ENCODE assay signal across 18 cellular contexts in the genomic region with DNA sequence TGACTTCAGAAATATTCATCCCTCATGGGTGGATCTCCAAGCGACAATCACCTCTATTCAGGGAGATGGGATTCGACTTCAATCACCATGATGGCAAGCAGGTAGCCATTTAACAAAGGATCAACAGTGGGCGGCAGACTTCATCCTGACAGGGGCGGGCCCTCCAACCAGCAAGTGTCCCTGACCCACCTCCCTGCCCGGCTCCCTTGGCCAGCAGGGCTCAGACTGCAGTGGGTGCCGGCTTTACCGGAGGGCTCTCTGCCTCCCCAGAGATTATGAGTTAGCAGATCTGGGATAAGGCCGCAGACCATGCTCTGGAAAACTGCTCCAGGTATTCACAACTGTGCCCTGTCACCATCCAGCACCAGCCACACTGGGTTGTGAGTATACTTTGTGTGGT.
"Had no signal": no experiment of that assay in that cellular context is flagged by ENCODE, and none has a peak within 500 bp of the region (broad histone marks: within the 10 kb centered on the region; RNA-seq: fewer than 3 reads in every experiment).

No MANE protein-coding gene starts in this region.

- H3K27me3 ChIP-seq: dorsolateral prefrontal cortex, esophagus muscularis mucosa, gastroesophageal sphincter, right atrium auricular region, stomach had no signal

- H3K4me1 ChIP-seq: esophagus muscularis mucosa, gastroesophageal sphincter, stomach had no signal

- H3K27ac ChIP-seq: coronary artery, dorsolateral prefrontal cortex, esophagus muscularis mucosa, gastroesophageal sphincter, right atrium auricular region, stomach had no signal

- H3K27ac Mint-ChIP-seq: type B pancreatic cell had no signal

- DNase-seq: dorsolateral prefrontal cortex; effector CD8-positive, alpha-beta T cell; glutamatergic neuron; left colon; left ventricle myocardium superior; mucosa of descending colon; naive thymus-derived CD8-positive, alpha-beta T cell; posterior cingulate gyrus; small intestine; stimulated activated CD4-positive, alpha-beta T cell treated with anti-CD3 and anti-CD28 coated beads, Interleukin-12 subunit alpha, Interleukin-12 subunit beta, amount 100 ng/mL, for 4 hours; stimulated activated naive CD4-positive, alpha-beta T cell; stomach had no signal

- H3K27me3 Mint-ChIP-seq: naive thymus-derived CD8-positive, alpha-beta T cell; type B pancreatic cell had no signal

- H3K36me3 ChIP-seq: esophagus muscularis mucosa, gastroesophageal sphincter, right atrium auricular region, stomach had no signal

- ATAC-seq: gastroesophageal sphincter; left colon; left ventricle myocardium superior; mucosa of descending colon; naive thymus-derived CD8-positive, alpha-beta T cell had no signal

- H3K4me3 ChIP-seq: coronary artery, dorsolateral prefrontal cortex, esophagus muscularis mucosa, gastroesophageal sphincter, lung, mucosa of descending colon, right atrium auricular region, stomach had no signal

- H3K9me3 Mint-ChIP-seq: naive thymus-derived CD8-positive, alpha-beta T cell had no signal

- H3K9me3 ChIP-seq: esophagus muscularis mucosa, gastroesophageal sphincter, mucosa of descending colon, right atrium auricular region, stomach had no signal

- H3K4me3 Mint-ChIP-seq: naive thymus-derived CD8-positive, alpha-beta T cell; type B pancreatic cell had no signal
